In the genomic region with DNA sequence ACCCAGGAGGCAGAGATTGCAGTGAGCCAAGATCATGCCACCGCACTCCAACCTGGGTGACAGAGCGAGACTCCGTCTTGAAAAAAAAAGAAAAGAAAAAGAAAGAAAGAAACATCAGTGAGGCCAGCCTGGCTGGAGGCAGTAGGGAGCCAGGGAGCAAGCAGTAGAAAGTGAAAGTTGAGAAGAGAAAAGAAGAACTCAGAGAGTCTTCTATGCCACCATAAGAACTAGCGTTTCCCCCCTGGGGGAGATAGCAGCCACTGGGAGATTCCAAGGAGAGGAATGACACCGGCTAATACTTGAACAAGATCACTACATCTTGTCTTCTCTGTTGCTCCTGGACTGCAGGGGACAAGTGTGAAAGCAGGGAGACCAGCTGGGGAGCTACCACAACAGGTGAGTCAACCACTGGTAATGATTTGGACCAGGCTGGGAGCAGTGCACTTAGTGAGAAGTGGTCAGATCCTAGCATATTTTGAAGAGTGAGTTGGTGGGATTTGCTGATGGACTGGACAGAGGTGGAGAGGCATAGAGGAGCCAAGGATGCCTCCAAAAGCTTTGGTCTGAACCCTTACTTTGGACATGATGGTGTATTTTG, we compare ENCODE assay signal across 1 cellular context.
TF ChIP-seq lines count a peak whose summit lies in the region.

No MANE protein-coding gene starts in this region.

TF ChIP-seq in GM12878, 131 proteins besides CTCF, POLR2A, EP300 and RAD21:
- TF ChIP-seq RUNX3 (IDR thresholded peaks at IDR 0.05; ENCODE audit: low read length): 0 out of 2 replicates have a peak, but pooled peaks have one; percentile 12
- peak; percentile 65 for TF ChIP-seq EED (IDR thresholded peaks at IDR 0.05; ENCODE audit: low read depth)
- TF ChIP-seq IKZF2 (IDR thresholded peaks at IDR 0.05): peak; percentile 49 to 66; a peak in 2 of 4 replicates
- TF ChIP-seq MEF2B (IDR thresholded peaks at IDR 0.05; ENCODE audit: partially characterized antibody, poor library complexity, severe bottlenecking): peak; percentile 18
- TF ChIP-seq, protein P1, sequence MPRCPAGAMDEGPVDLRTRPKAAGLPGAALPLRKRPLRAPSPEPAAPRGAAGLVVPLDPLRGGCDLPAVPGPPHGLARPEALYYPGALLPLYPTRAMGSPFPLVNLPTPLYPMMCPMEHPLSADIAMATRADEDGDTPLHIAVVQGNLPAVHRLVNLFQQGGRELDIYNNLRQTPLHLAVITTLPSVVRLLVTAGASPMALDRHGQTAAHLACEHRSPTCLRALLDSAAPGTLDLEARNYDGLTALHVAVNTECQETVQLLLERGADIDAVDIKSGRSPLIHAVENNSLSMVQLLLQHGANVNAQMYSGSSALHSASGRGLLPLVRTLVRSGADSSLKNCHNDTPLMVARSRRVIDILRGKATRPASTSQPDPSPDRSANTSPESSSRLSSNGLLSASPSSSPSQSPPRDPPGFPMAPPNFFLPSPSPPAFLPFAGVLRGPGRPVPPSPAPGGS (IDR thresholded peaks at IDR 0.05; ENCODE audit: borderline replicate concordance, insufficient read depth, low read depth, low read length, poor library complexity, severe bottlenecking): no peak
- peak; percentile 49; the same call in 1 of the 2 replicates for TF ChIP-seq IKZF1 (conservative IDR thresholded peaks at IDR 0.05)
- TF ChIP-seq, protein P2, sequence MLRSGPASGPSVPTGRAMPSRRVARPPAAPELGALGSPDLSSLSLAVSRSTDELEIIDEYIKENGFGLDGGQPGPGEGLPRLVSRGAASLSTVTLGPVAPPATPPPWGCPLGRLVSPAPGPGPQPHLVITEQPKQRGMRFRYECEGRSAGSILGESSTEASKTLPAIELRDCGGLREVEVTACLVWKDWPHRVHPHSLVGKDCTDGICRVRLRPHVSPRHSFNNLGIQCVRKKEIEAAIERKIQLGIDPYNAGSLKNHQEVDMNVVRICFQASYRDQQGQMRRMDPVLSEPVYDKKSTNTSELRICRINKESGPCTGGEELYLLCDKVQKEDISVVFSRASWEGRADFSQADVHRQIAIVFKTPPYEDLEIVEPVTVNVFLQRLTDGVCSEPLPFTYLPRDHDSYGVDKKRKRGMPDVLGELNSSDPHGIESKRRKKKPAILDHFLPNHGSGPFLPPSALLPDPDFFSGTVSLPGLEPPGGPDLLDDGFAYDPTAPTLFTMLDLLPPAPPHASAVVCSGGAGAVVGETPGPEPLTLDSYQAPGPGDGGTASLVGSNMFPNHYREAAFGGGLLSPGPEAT (IDR thresholded peaks at IDR 0.05; ENCODE audit: low read depth): peak; percentile 58
- TF ChIP-seq, protein P3, sequence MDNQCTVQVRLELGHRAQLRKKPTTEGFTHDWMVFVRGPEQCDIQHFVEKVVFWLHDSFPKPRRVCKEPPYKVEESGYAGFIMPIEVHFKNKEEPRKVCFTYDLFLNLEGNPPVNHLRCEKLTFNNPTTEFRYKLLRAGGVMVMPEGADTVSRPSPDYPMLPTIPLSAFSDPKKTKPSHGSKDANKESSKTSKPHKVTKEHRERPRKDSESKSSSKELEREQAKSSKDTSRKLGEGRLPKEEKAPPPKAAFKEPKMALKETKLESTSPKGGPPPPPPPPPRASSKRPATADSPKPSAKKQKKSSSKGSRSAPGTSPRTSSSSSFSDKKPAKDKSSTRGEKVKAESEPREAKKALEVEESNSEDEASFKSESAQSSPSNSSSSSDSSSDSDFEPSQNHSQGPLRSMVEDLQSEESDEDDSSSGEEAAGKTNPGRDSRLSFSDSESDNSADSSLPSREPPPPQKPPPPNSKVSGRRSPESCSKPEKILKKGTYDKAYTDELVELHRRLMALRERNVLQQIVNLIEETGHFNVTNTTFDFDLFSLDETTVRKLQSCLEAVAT (IDR thresholded peaks at IDR 0.05): 0 out of 2 replicates have a peak, but pooled peaks have one; percentile 22
- no peak for TF ChIP-seq KDM1A (IDR thresholded peaks at IDR 0.05; ENCODE audit: borderline replicate concordance)
- TF ChIP-seq HCFC1 (IDR thresholded peaks at IDR 0.05; ENCODE audit: low read length): no peak
- 0 out of 2 replicates have a peak, but pooled peaks have one; percentile 49 for TF ChIP-seq NBN (IDR thresholded peaks at IDR 0.05)
- peak; percentile 33; the same call in 1 of the 2 replicates for TF ChIP-seq MTA2 (IDR thresholded peaks at IDR 0.05; ENCODE audit: low read depth)
- 0 out of 2 replicates have a peak, but pooled peaks have one; percentile 31 for TF ChIP-seq DPF2 (IDR thresholded peaks at IDR 0.05)
- TF ChIP-seq, protein P4, sequence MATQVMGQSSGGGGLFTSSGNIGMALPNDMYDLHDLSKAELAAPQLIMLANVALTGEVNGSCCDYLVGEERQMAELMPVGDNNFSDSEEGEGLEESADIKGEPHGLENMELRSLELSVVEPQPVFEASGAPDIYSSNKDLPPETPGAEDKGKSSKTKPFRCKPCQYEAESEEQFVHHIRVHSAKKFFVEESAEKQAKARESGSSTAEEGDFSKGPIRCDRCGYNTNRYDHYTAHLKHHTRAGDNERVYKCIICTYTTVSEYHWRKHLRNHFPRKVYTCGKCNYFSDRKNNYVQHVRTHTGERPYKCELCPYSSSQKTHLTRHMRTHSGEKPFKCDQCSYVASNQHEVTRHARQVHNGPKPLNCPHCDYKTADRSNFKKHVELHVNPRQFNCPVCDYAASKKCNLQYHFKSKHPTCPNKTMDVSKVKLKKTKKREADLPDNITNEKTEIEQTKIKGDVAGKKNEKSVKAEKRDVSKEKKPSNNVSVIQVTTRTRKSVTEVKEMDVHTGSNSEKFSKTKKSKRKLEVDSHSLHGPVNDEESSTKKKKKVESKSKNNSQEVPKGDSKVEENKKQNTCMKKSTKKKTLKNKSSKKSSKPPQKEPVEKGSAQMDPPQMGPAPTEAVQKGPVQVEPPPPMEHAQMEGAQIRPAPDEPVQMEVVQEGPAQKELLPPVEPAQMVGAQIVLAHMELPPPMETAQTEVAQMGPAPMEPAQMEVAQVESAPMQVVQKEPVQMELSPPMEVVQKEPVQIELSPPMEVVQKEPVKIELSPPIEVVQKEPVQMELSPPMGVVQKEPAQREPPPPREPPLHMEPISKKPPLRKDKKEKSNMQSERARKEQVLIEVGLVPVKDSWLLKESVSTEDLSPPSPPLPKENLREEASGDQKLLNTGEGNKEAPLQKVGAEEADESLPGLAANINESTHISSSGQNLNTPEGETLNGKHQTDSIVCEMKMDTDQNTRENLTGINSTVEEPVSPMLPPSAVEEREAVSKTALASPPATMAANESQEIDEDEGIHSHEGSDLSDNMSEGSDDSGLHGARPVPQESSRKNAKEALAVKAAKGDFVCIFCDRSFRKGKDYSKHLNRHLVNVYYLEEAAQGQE (IDR thresholded peaks at IDR 0.05; ENCODE audit: low read depth, low read length): no peak
